Comparison of ENCODE assay signal across 1 cellular context in genomic region chr16:970379-970765, GRCh38.
A peak's percentile ranks its signal among the peaks of the same experiment; 100 is the strongest.
TF ChIP-seq lines count a peak whose summit lies in the region.

No MANE protein-coding gene starts in this region.

TF ChIP-seq in HepG2, 621 proteins besides CTCF, POLR2A, EP300 and RAD21 (continued from another document):
- TF ChIP-seq ARID5B (CRISPR knock-in tag; IDR thresholded peaks at IDR 0.05) (no peak), ZBTB33 (CRISPR knock-in tag; IDR thresholded peaks at IDR 0.05) (no peak), YEATS2 (CRISPR knock-in tag; IDR thresholded peaks at IDR 0.05; ENCODE audit: borderline replicate concordance) (no peak), KLF6 (CRISPR knock-in tag; IDR thresholded peaks at IDR 0.05) (no peak), ZC3H4 (CRISPR knock-in tag; IDR thresholded peaks at IDR 0.05; ENCODE audit: borderline replicate concordance) (no peak), RCOR2 (CRISPR knock-in tag; IDR thresholded peaks at IDR 0.05) (no peak), MTA1 (CRISPR knock-in tag; IDR thresholded peaks at IDR 0.05; ENCODE audit: borderline replicate concordance) (no peak), ZBTB37 (CRISPR knock-in tag; IDR thresholded peaks at IDR 0.05) (no peak), SIX1 (CRISPR knock-in tag; IDR thresholded peaks at IDR 0.05; ENCODE audit: borderline replicate concordance) (no peak), ZUFSP (CRISPR knock-in tag; IDR thresholded peaks at IDR 0.05; ENCODE audit: borderline replicate concordance) (no peak), ZNF224 (CRISPR knock-in tag; IDR thresholded peaks at IDR 0.05) (0 out of 2 replicates have a peak, but pooled peaks have one; percentile 28), ZNF784 (CRISPR knock-in tag; IDR thresholded peaks at IDR 0.05; ENCODE audit: borderline replicate concordance) (0 out of 2 replicates have a peak, but pooled peaks have one; percentile 27), MEIS2 (CRISPR knock-in tag; IDR thresholded peaks at IDR 0.05) (peak; percentile 20; the same call in 1 of the 2 replicates), SCMH1 (CRISPR knock-in tag; IDR thresholded peaks at IDR 0.05; ENCODE audit: borderline replicate concordance) (no peak), ZNF615 (CRISPR knock-in tag; IDR thresholded peaks at IDR 0.05; ENCODE audit: borderline replicate concordance) (no peak), ZNF83 (CRISPR knock-in tag; IDR thresholded peaks at IDR 0.05; ENCODE audit: borderline replicate concordance) (no peak), HNRNPUL1 (IDR thresholded peaks at IDR 0.05; ENCODE audit: low read depth, low read length) (no peak), KDM4B (CRISPR knock-in tag; IDR thresholded peaks at IDR 0.05) (no peak), HNF1A (IDR thresholded peaks at IDR 0.05; ENCODE audit: low read depth) (no peak), HNF1A (CRISPR knock-in tag; IDR thresholded peaks at IDR 0.05; ENCODE audit: borderline replicate concordance) (no peak), MNT (IDR thresholded peaks at IDR 0.05) (no peak), TBP (CRISPR knock-in tag; IDR thresholded peaks at IDR 0.05) (no peak), SOX5 (CRISPR knock-in tag; IDR thresholded peaks at IDR 0.05; ENCODE audit: borderline replicate concordance) (no peak; the same call in 1 of the 2 replicates), HNF4A (CRISPR knock-in tag; IDR thresholded peaks at IDR 0.05) (no peak), NFATC3 (CRISPR knock-in tag; IDR thresholded peaks at IDR 0.05) (no peak), ZNF432 (CRISPR knock-in tag; IDR thresholded peaks at IDR 0.05; ENCODE audit: borderline replicate concordance) (no peak), PTBP1 (IDR thresholded peaks at IDR 0.05; ENCODE audit: low read depth, low read length, poor library complexity, severe bottlenecking) (peak; percentile 73)
